ENCODE assay signal across 24 cellular contexts in the genomic region with DNA sequence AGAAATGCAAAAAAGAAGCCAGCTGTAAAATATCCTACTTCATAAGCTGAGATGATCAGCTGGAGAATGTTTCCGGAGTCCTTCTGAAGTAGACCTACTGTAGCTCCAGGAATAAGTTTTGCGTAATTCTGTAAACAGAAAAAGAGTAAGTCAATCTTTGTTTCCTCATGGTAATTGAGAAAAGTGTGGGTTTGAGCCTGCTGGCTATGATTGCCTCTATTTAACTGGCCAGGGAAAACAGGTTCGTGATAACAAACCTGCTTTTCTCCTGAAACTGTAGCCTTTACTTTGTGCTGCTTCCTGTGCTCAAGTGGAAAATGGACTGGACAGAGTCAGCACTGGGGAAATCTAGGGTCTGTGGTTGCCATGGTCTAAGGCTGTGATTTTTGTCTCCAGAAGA. TPM values are rescaled to one million over a fixed set of nuclear protein-coding genes. Genes with fewer than 3 reads are reported as not detected.
DNase-seq lines count a peak whose midpoint lies in the region; ATAC-seq and TF ChIP-seq lines count a peak whose summit lies in the region.
"Had no signal": no experiment of that assay in that cellular context is flagged by ENCODE, and none has a peak within 500 bp of the region (broad histone marks: within the 10 kb centered on the region; RNA-seq: fewer than 3 reads in every experiment).

No MANE protein-coding gene starts in this region.

- no peak overlapping the region for H3K4me2 ChIP-seq in SK-N-SH
- H3K4me2 ChIP-seq: hepatocyte had no signal

- TF ChIP-seq RAD21 in SK-N-SH (IDR thresholded peaks at IDR 0.05; ENCODE audit: low read length), result no peak

- no peak for TF ChIP-seq CTCF in SK-N-SH (IDR thresholded peaks at IDR 0.05)
- no peak for TF ChIP-seq CTCF in chondrocyte (IDR thresholded peaks at IDR 0.05)
- TF ChIP-seq CTCF in lung (IDR thresholded peaks at IDR 0.05; ENCODE audit: control extremely low read depth, extremely low read depth), result no peak
- no peak for TF ChIP-seq CTCF in upper lobe of right lung (IDR thresholded peaks at IDR 0.05)

- H3K4me3 Mint-ChIP-seq in chondrocyte (ENCODE audit: unreplicated experiment), result no peak overlapping the region
- H3K4me3 Mint-ChIP-seq: activated CD4-positive, alpha-beta memory T cell treated with anti-CD3 and anti-CD28 coated beads, Interleukin-2, amount 10 ng/mL, durations not matched to agents 7 days and 5 days; dendritic cell treated with granulocyte-macrophage colony-stimulating factor and Interleukin-4, amounts not matched to agents 40 ng/mL and 50 ng/mL, for 4 days; stimulated activated naive CD8-positive, alpha-beta T cell treated with anti-CD3 and anti-CD28 coated beads, Interleukin-15, amount 100 ng/mL, for 72 hours had no signal

- H3K9me3 ChIP-seq in SK-N-SH (no peaks in the 10 kb centered on the region), lung (ENCODE audit: control insufficient read depth in 2 of 2, insufficient read depth in 1 of 2, low read length in 1 of 2) (peaks cover 0 to 2% of the 10 kb centered on the region in 2 donors), upper lobe of right lung (no peaks in the 10 kb centered on the region)
- H3K9me3 ChIP-seq: Caco-2, right atrium auricular region, transverse colon had no signal

- H3K27ac ChIP-seq in SK-N-SH (ENCODE audit: low read depth in 2 of 2, low read length in 1 of 2) (no peak overlapping the region), lung (ENCODE audit: low read depth in 1 of 2, low read length in 1 of 2) (peak overlapping the region in 1 of 2 donors; percentile 77), upper lobe of right lung (peak overlapping the region; percentile 8)
- H3K27ac ChIP-seq: cardiac muscle cell, hepatocyte, right atrium auricular region had no signal

- H3K9ac ChIP-seq in SK-N-SH, result no peak overlapping the region

- H3K4me1 ChIP-seq in SK-N-SH (ENCODE audit: control insufficient read depth in 1 of 2, insufficient read depth in 2 of 2, low read depth in 1 of 2, low read length in 1 of 2), result peaks cover 0 to 13% of the 10 kb centered on the region in 2 experiments; a peak in 2 of 4 replicates
- peaks cover 0 to 2% of the 10 kb centered on the region in 2 donors for H3K4me1 ChIP-seq in lung (ENCODE audit: control insufficient read depth in 2 of 2, insufficient read depth in 2 of 2, low read length in 2 of 2)
- peaks cover 7% of the 10 kb centered on the region for H3K4me1 ChIP-seq in upper lobe of right lung
- H3K4me1 ChIP-seq: Caco-2 had no signal

- no peaks in the 10 kb centered on the region for H3K9me3 Mint-ChIP-seq in chondrocyte (ENCODE audit: low read depth)
- H3K9me3 Mint-ChIP-seq: activated CD4-positive, alpha-beta memory T cell treated with anti-CD3 and anti-CD28 coated beads, Interleukin-2, amount 10 ng/mL, durations not matched to agents 7 days and 5 days; dendritic cell treated with granulocyte-macrophage colony-stimulating factor and Interleukin-4, amounts not matched to agents 40 ng/mL and 50 ng/mL, for 4 days; stimulated activated naive CD8-positive, alpha-beta T cell treated with anti-CD3 and anti-CD28 coated beads, Interleukin-15, amount 100 ng/mL, for 72 hours had no signal

- no peak for TF ChIP-seq EP300 in SK-N-SH (IDR thresholded peaks at IDR 0.05; ENCODE audit: borderline replicate concordance in 1 of 2, low read depth in 1 of 2, low read length in 1 of 2)

- no peaks in the 10 kb centered on the region for H3K36me3 ChIP-seq in SK-N-SH (replicated peaks in 1 of 2; ENCODE audit: control insufficient read depth in 1 of 2, insufficient read depth in 2 of 2, low read length in 1 of 2)
- H3K36me3 ChIP-seq in lung (ENCODE audit: control insufficient read depth in 2 of 2, insufficient read depth in 2 of 2, low read length in 2 of 2), result peaks cover 0 to 1% of the 10 kb centered on the region in 2 donors
- H3K36me3 ChIP-seq in upper lobe of right lung, result no peaks in the 10 kb centered on the region
- H3K36me3 ChIP-seq: cardiac muscle cell, right atrium auricular region, transverse colon had no signal

- POLR2A ChIA-PET in SK-N-SH (lab: Yijun Ruan, JAX), result no interaction called here

- no peaks in the 10 kb centered on the region for H3K79me2 ChIP-seq in SK-N-SH (ENCODE audit: insufficient read depth)
- H3K79me2 ChIP-seq: hepatocyte had no signal

- no peaks in the 10 kb centered on the region for H3K36me3 Mint-ChIP-seq in chondrocyte (ENCODE audit: low read depth)

- intact Hi-C loops in upper lobe of right lung (cut with DNase I), result no loop called here

- peaks cover 47% of the 10 kb centered on the region for H3K4me1 Mint-ChIP-seq in chondrocyte (ENCODE audit: low read depth)
- H3K4me1 Mint-ChIP-seq: activated CD4-positive, alpha-beta memory T cell treated with anti-CD3 and anti-CD28 coated beads, Interleukin-2, amount 10 ng/mL, durations not matched to agents 7 days and 5 days had no signal

- DNase-seq in SK-N-SH (no peak), chondrocyte (ENCODE audit: low spot score) (no peak), lung (ENCODE audit: low spot score) (no peak), upper lobe of right lung (no peak), NCI-H128 (lab: John Stamatoyannopoulos, UW; ENCODE audit: unreplicated experiment) (no peak)
- DNase-seq: activated CD4-positive, alpha-beta memory T cell treated with anti-CD3 and anti-CD28 coated beads, Interleukin-2, amount 10 ng/mL, durations not matched to agents 7 days and 5 days; activated T-cell treated with anti-CD3 and anti-CD28 coated beads, Interleukin-2, amount 50 U/mL, for 1 hour; Caco-2; DND-41; NCI-H1105 treated with DMSO at 0.1 percent for 48 hours; stimulated activated CD4-positive, alpha-beta T cell treated with anti-CD3 and anti-CD28 coated beads, Interleukin-12 subunit alpha, Interleukin-12 subunit beta, amount 100 ng/mL, for 4 hours; stimulated activated naive CD8-positive, alpha-beta T cell treated with anti-CD3 and anti-CD28 coated beads, Interleukin-15, amount 100 ng/mL, for 72 hours; transverse colon had no signal

- H4K20me1 ChIP-seq in SK-N-SH (ENCODE audit: insufficient read depth), result no peaks in the 10 kb centered on the region

- WGBS in SK-N-SH (ENCODE audit: low lambda C conversion rate), result 92% methylated on average over 3 of the region's 3 CpGs
- 59 to 69% methylated on average over 3 of the region's 3 CpGs for WGBS in lung, 2 donors

- H3K27me3 ChIP-seq in SK-N-SH (ENCODE audit: insufficient read depth) (no peaks in the 10 kb centered on the region), lung (ENCODE audit: control insufficient read depth, insufficient read depth) (no peaks in the 10 kb centered on the region), upper lobe of right lung (no peaks in the 10 kb centered on the region)
- H3K27me3 ChIP-seq: cardiac muscle cell, hepatocyte, right atrium auricular region, transverse colon had no signal

- H2AFZ ChIP-seq in SK-N-SH (ENCODE audit: low read depth), result peak overlapping the region; percentile 10; the same call in 1 of the 2 replicates
- H2AFZ ChIP-seq: hepatocyte had no signal

- no peaks in the 10 kb centered on the region for H3K27me3 Mint-ChIP-seq in chondrocyte (ENCODE audit: low read depth)

- H3K9me2 ChIP-seq in SK-N-SH, result no peaks in the 10 kb centered on the region

- peaks cover 21% of the 10 kb centered on the region for H3F3A ChIP-seq in SK-N-SH (replicated peaks; ENCODE audit: insufficient read depth)

- CTCF ChIA-PET in SK-N-SH (lab: Yijun Ruan, JAX), result interaction anchor here (1.0 kb wide), 1 partner anchor 853 kb away, joined by 3 read pairs; no protein-coding TSS in a partner anchor

- ATAC-seq in SK-N-SH treated with all-trans-retinoic acid at 6 μM for 48 hours (no peak), lung (ENCODE audit: insufficient read depth, low FRiP score) (peak; percentile 38), upper lobe of right lung (peak; percentile 74), HG03442 (IDR thresholded peaks at IDR 0.05; ENCODE audit: unreplicated experiment) (no peak), HG02763 (IDR thresholded peaks at IDR 0.05; ENCODE audit: unreplicated experiment) (no peak)
- ATAC-seq: activated CD4-positive, CD25-positive, alpha-beta regulatory T cell treated with anti-CD3 and anti-CD28 coated beads, Interleukin-2, amount 50 U/mL, for 24 hours; stimulated activated naive CD8-positive, alpha-beta T cell treated with anti-CD3 and anti-CD28 coated beads, Interleukin-15, amount 100 ng/mL, for 72 hours had no signal

- H3K27ac Mint-ChIP-seq in chondrocyte (ENCODE audit: unreplicated experiment), result peak overlapping the region; percentile 91
- H3K27ac Mint-ChIP-seq: activated CD4-positive, alpha-beta memory T cell treated with anti-CD3 and anti-CD28 coated beads, Interleukin-2, amount 10 ng/mL, durations not matched to agents 7 days and 5 days; dendritic cell treated with granulocyte-macrophage colony-stimulating factor and Interleukin-4, amounts not matched to agents 40 ng/mL and 50 ng/mL, for 4 days; stimulated activated naive CD8-positive, alpha-beta T cell treated with anti-CD3 and anti-CD28 coated beads, Interleukin-15, amount 100 ng/mL, for 72 hours had no signal

- H3K4me3 ChIP-seq in SK-N-SH (ENCODE audit: low read depth in 2 of 2, low read length in 1 of 2), result no peak overlapping the region
- no peak overlapping the region for H3K4me3 ChIP-seq in lung
- H3K4me3 ChIP-seq in upper lobe of right lung, result no peak overlapping the region
- H3K4me3 ChIP-seq: cardiac muscle cell, hepatocyte, right atrium auricular region, transverse colon had no signal

TF ChIP-seq in SK-N-SH, 30 proteins besides CTCF, POLR2A, EP300 and RAD21 (continues in another document):
- TF ChIP-seq POLR2AphosphoS5 (IDR thresholded peaks at IDR 0.05; ENCODE audit: low read depth, low read length) (no peak), FOXM1 (IDR thresholded peaks at IDR 0.05; ENCODE audit: low read depth) (no peak)

TF ChIP-seq in SK-N-SH treated with all-trans-retinoic acid at 6 μM for 48 hours, 23 proteins besides CTCF, POLR2A, EP300 and RAD21 (continues in another document):
- TF ChIP-seq ZFP3 (CRISPR knock-in tag; IDR thresholded peaks at IDR 0.05) (no peak), ZNF565 (CRISPR knock-in tag; conservative IDR thresholded peaks at IDR 0.05; ENCODE audit: low read depth) (no peak)

RNA-seq across cellular contexts. Expression of a gene that starts 58.1 kb away (rescaled TPM):
- polyA plus RNA-seq in SK-N-SH (2012; rRNA removed), result 0.10 and 0.13 TPM in 2 replicates
- polyA plus RNA-seq in SK-N-SH (2012; cell fraction: cytosol; rRNA removed), result 0.13 and 0.15 TPM in 2 replicates
- polyA plus RNA-seq in SK-N-SH (2012; cell fraction: nucleus; rRNA removed), result 0.26 TPM in 2 replicates
- 2.0 to 2.3 TPM (median 2.2 TPM) in 3 replicates for total RNA-seq in chondrocyte
- 100 to 1,000 TPM in 1 of 2 donors, 10 to 100 TPM in 1; 46.3 to 141 TPM for total RNA-seq in lung
- polyA plus RNA-seq in lung, result 10 to 100 TPM; 35.1 to 37.4 TPM
- total RNA-seq in upper lobe of right lung, result 109 TPM
- total RNA-seq: A673; activated CD4-positive, alpha-beta memory T cell treated with anti-CD3 and anti-CD28 coated beads, Interleukin-2, amount 10 ng/mL, durations not matched to agents 7 days and 5 days; lung microvascular endothelial cell; NCI-H460 had no signal

Comparison
In these comparisons a context has a peak if more than half of its experiments do, and no peak if none do; other contexts are left out.
1. ATAC-seq: peak in lung (single experiment) and upper lobe of right lung (single experiment); none in SK-N-SH treated with all-trans-retinoic acid at 6 μM for 48 hours (single experiment), HG03442 (single experiment) and HG02763 (single experiment).
2. RNA of a gene that starts 58.1 kb away (total RNA-seq): 46.3 to 141 TPM in lung and 109 TPM in upper lobe of right lung (single experiment); 2.0 to 2.3 TPM in chondrocyte; every median in the first group is over 10 times any median in the second.